In genomic region chr12:48547012-48547411, GRCh38 we compare ENCODE assay signal across 2 cellular contexts. TPM values are rescaled to one million over a fixed set of nuclear protein-coding genes. Genes with fewer than 3 reads are reported as not detected.
"Had no signal": no experiment of that assay in that cellular context is flagged by ENCODE, and none has a peak within 500 bp of the region (broad histone marks: within the 10 kb centered on the region; RNA-seq: fewer than 3 reads in every experiment).

No MANE protein-coding gene starts in this region.

RNA-seq across cellular contexts. Expression of gene OR8S1, which starts 21.6 kb away (rescaled TPM):
- total RNA-seq: G401, GM12878 had no signal
- polyA plus RNA-seq: GM12878 had no signal

RNA-seq across cellular contexts. Expression of gene LALBA, which starts 22.8 kb away (rescaled TPM):
- total RNA-seq: G401, GM12878 had no signal
- polyA plus RNA-seq: GM12878 had no signal
